ENCODE assay signal across 8 cellular contexts in the genomic region with DNA sequence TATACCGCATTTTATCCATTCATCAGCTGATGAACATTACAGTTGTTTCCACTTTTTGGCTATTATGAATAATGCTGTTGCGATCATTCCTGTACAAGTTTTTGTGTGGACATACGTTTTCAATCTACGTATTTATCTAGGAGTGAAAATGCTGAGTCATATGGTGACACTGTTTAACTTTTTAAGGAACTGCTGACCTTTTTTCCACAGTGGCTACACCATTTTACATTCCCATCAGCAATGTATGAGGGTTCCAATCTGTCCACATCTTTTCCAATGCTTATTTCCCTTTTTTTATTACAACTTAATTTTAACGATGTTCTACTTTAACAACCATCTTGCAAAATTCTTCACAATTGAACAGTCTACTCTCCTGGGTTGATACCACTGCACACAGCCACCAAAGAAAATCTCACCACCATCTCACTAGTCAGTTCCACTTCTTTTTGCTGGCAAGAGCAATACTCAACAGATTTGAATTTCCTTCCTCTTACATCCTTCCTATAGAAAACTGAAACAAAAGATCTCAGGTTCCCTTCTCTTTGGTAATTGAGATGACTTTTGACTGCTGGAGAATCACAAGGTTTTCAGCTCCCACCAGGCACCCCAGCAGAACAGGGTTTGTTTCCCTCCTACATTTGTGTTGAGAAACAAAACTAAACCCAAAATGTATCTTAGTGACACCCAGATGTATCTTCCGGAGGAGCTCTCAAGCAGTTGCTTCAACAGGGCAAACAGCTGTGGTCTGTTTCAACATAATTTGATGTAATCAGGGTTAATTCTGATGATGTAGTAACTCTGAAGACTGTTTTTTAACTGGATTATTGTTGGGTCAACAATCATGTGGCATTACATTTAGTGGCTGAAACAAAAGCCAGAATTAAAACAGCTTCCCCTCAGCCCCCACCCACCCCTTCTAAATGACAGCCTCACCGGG.
DNase-seq lines count a peak whose midpoint lies in the region; ATAC-seq and TF ChIP-seq lines count a peak whose summit lies in the region.

No MANE protein-coding gene starts in this region.

- H3K27me3 ChIP-seq in BLaER1, result no peaks in the 10 kb centered on the region

- H3K4me2 ChIP-seq in BLaER1, result peak overlapping the region; percentile 81

- peak overlapping the region; percentile 8; the same call in 1 of the 2 replicates for H3K4me3 ChIP-seq in BLaER1
- H3K4me3 ChIP-seq in foreskin fibroblast (ENCODE audit: low read depth in 1 of 2, low read length in 2 of 2), result no peak overlapping the region

- no peaks in the 10 kb centered on the region for H3K9me3 ChIP-seq in BLaER1

- H3K36me3 ChIP-seq in BLaER1, result no peaks in the 10 kb centered on the region

- peak overlapping the region; percentile 75 for H3K9ac ChIP-seq in BLaER1

- no peaks in the 10 kb centered on the region for H4K20me1 ChIP-seq in BLaER1

- H3K4me1 ChIP-seq in BLaER1, result peaks cover 99% of the 10 kb centered on the region

- DNase-seq in NCI-H82 treated with DMSO at 0.1 percent for 48 hours (lab: John Stamatoyannopoulos, UW; ENCODE audit: unreplicated experiment) (peak; percentile 17), foreskin fibroblast (peak; percentile 5 to 54), NCI-H1105 treated with DMSO at 0.1 percent for 48 hours (lab: John Stamatoyannopoulos, UW) (no peak), HuH-7.5 (ENCODE audit: low spot score) (no peak)
- DNase-seq in effector CD4-positive, alpha-beta T cell, result no peak

- ATAC-seq in GM21529 (IDR thresholded peaks at IDR 0.05; ENCODE audit: unreplicated experiment) (peak; percentile 46), GM21423 (IDR thresholded peaks at IDR 0.05; ENCODE audit: unreplicated experiment) (no peak)

- H3K27ac ChIP-seq in BLaER1, result peak overlapping the region; percentile 91

- no peak for TF ChIP-seq CTCF in foreskin fibroblast (IDR thresholded peaks at IDR 0.05; ENCODE audit: low read depth, low read length)

Comparison
In these comparisons a context has a peak if more than half of its experiments do, and no peak if none do; other contexts are left out.
1. DNase-seq: peak in NCI-H82 treated with DMSO at 0.1 percent for 48 hours (single experiment) and foreskin fibroblast (2 of 2); none in effector CD4-positive, alpha-beta T cell (single experiment), NCI-H1105 treated with DMSO at 0.1 percent for 48 hours (single experiment) and HuH-7.5 (single experiment).